ENCODE assay signal across 8 cellular contexts in the genomic region with DNA sequence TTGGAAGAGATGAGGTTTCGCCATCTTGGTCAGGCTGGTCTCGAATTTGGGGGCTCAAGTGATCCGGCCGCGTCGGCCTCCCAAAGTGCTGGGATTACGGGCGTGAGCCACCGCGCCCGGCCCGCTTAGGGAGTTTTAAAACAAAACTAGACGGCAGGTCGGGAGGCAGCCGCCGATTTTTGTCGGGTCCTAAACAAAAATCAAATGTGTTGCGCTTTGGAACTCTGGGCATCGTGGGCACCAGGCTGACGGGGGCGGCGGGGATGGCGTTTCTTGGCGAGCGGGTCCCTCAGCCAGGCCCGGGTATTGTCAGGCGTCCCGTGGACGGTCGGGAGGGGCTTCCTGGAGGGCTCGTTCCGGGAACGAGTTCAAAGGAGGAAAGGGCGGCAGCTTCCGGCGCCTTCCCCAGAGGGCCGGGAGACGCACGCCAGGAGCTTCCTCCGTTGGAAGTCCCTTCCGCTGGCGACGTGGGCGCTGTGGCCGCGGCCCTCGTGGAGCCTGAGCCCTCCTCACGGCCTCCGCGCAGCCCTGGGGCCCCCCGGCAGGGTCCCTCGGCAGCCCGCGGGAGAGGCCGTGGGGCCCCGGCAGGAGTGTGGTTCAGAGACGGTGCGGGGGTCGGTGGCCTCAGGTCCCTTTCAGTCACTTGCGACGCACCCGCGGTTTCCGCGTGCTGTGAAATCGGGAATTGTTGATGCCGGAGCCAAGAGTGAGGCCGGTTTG. TPM values are rescaled to one million over a fixed set of nuclear protein-coding genes. Genes with fewer than 3 reads are reported as not detected.
DNase-seq lines count a peak whose midpoint lies in the region; ATAC-seq and TF ChIP-seq lines count a peak whose summit lies in the region.

No MANE protein-coding gene starts in this region.

- intact Hi-C loops in vagina (cut with DNase I) = loop anchor here (10.0 kb wide), 1 partner anchor 141 kb away; no protein-coding TSS in a partner anchor

- H3K4me3 ChIP-seq in GM06990 (replicated peaks; ENCODE audit: low read depth, low read length) = peak overlapping the region; percentile 65
- peak overlapping the region; percentile 54 to 59 for H3K4me3 ChIP-seq in foreskin fibroblast (ENCODE audit: low read depth in 1 of 2, low read length in 2 of 2)
- peak overlapping the region; percentile 67 to 75 for H3K4me3 ChIP-seq in neutrophil (ENCODE audit: low read depth in 1 of 2, low read length in 1 of 2)
- H3K4me3 ChIP-seq in vagina = peak overlapping the region; percentile 55 to 70

- H3K9me3 ChIP-seq in neutrophil (no peaks in the 10 kb centered on the region), vagina (no peaks in the 10 kb centered on the region)

- ATAC-seq in GM21786 (IDR thresholded peaks at IDR 0.05; ENCODE audit: unreplicated experiment) = peak; percentile 38

- DNase-seq in GM06990 (ENCODE audit: extremely low read depth, insufficient read length) (peak; percentile 56), NCI-H146 (lab: John Stamatoyannopoulos, UW) (peak; percentile 75), activated T-cell treated with anti-CD3 and anti-CD28 coated beads for 24 hours (ENCODE audit: low read depth) (peak; percentile 44), foreskin fibroblast (peak; percentile 58 to 82), vagina (ENCODE audit: extremely low spot score in 2 of 2) (no peak), NCI-H1417 treated with DMSO at 0.1 percent for 48 hours (lab: John Stamatoyannopoulos, UW) (no peak)

- no peak for TF ChIP-seq CTCF in GM06990 (IDR thresholded peaks at IDR 0.05; ENCODE audit: insufficient read depth, low read length, poor library complexity, severe bottlenecking)
- TF ChIP-seq CTCF in foreskin fibroblast (IDR thresholded peaks at IDR 0.05; ENCODE audit: low read depth, low read length) = no peak
- no peak for TF ChIP-seq CTCF in neutrophil (IDR thresholded peaks at IDR 0.05)
- TF ChIP-seq CTCF in vagina (IDR thresholded peaks at IDR 0.05) = no peak

- H3K4me1 ChIP-seq in neutrophil (ENCODE audit: control insufficient read depth in 1 of 2, insufficient read depth in 1 of 2, low read depth in 1 of 2, low read length in 1 of 2) = peaks cover 8 to 16% of the 10 kb centered on the region in 2 experiments
- peaks cover 46% of the 10 kb centered on the region for H3K4me1 ChIP-seq in vagina

- H3K27ac ChIP-seq in neutrophil = no peak overlapping the region
- H3K27ac ChIP-seq in vagina = peak overlapping the region; percentile 91

- H3K27me3 ChIP-seq in GM06990 (replicated peaks; ENCODE audit: control insufficient read depth, insufficient read depth, low read length) (no peaks in the 10 kb centered on the region), neutrophil (peaks cover 18% of the 10 kb centered on the region), vagina (no peaks in the 10 kb centered on the region)

- peak in 1 of 2 donors; percentile 12 for TF ChIP-seq POLR2A in vagina (IDR thresholded peaks at IDR 0.05)

- H3K36me3 ChIP-seq in GM06990 (ENCODE audit: control insufficient read depth, insufficient read depth, low read length) = peaks cover 3% of the 10 kb centered on the region; the same call in 1 of the 2 replicates
- H3K36me3 ChIP-seq in neutrophil = peaks cover 16% of the 10 kb centered on the region
- H3K36me3 ChIP-seq in vagina = peaks cover 0 to 7% of the 10 kb centered on the region in 2 donors

RNA-seq across cellular contexts. Expression of a gene that starts 59.2 kb away (rescaled TPM):
- 26.8 TPM for total RNA-seq in vagina

Comparison
In these comparisons a context has a peak if more than half of its experiments do, and no peak if none do; other contexts are left out.
1. DNase-seq: peak in GM06990 (single experiment), NCI-H146 (single experiment), activated T-cell treated with anti-CD3 and anti-CD28 coated beads for 24 hours (single experiment) and foreskin fibroblast (2 of 2); none in vagina (0 of 2) and NCI-H1417 treated with DMSO at 0.1 percent for 48 hours (single experiment).
2. Peak in every context shown above with its lines, with median percentiles within 50 percentile points of each other: H3K4me3 ChIP-seq.